Comparison of ENCODE assay signal across 1 cellular context in genomic region chr17:12973496-12974318, GRCh38.
TF ChIP-seq lines count a peak whose summit lies in the region.

No MANE protein-coding gene starts in this region.

TF ChIP-seq in H1, 55 proteins besides CTCF, POLR2A, EP300 and RAD21:
- no peak for TF ChIP-seq GABPA (IDR thresholded peaks at IDR 0.05; ENCODE audit: borderline replicate concordance, insufficient read depth, low read length)
- TF ChIP-seq GTF2F1 (IDR thresholded peaks at IDR 0.05; ENCODE audit: borderline replicate concordance, low read depth, low read length): no peak
- no peak for TF ChIP-seq SRF (IDR thresholded peaks at IDR 0.05; ENCODE audit: low read depth, low read length)
- peak; percentile 61 for TF ChIP-seq ASH2L (IDR thresholded peaks at IDR 0.05; ENCODE audit: low read length)
- no peak for TF ChIP-seq MAX (IDR thresholded peaks at IDR 0.05)
- TF ChIP-seq RFX5 (IDR thresholded peaks at IDR 0.05; ENCODE audit: borderline replicate concordance, low read depth, low read length): no peak
- TF ChIP-seq RNF2 (IDR thresholded peaks at IDR 0.05; ENCODE audit: borderline replicate concordance, low read depth, low read length, missing control alignments, poor library complexity, severe bottlenecking): peak; percentile 33
- no peak for TF ChIP-seq SAP30 (IDR thresholded peaks at IDR 0.05; ENCODE audit: insufficient read depth, insufficient replicate concordance, low read length)
- TF ChIP-seq HDAC2 (IDR thresholded peaks at IDR 0.05; ENCODE audit: borderline replicate concordance in 1 of 2, low read depth in 2 of 2, low read length in 2 of 2): 0 out of 4 replicates have a peak, but pooled peaks of 1 of the 2 experiments have one; percentile 50
- TF ChIP-seq POLR2AphosphoS5 (IDR thresholded peaks at IDR 0.05; ENCODE audit: low read depth, low read length): no peak
- TF ChIP-seq CHD7 (IDR thresholded peaks at IDR 0.05; ENCODE audit: insufficient replicate concordance, low read length): no peak
- TF ChIP-seq BCL11A (IDR thresholded peaks at IDR 0.05; ENCODE audit: low read depth in 2 of 2, low read length in 2 of 2): no peak
- TF ChIP-seq TAF7 (optimal IDR thresholded peaks at IDR 0.05; ENCODE audit: borderline replicate concordance, low read depth, low read length): no peak
- TF ChIP-seq TAF1 (IDR thresholded peaks at IDR 0.05; ENCODE audit: low read depth, low read length): no peak
- no peak for TF ChIP-seq ZNF274 (IDR thresholded peaks at IDR 0.05; ENCODE audit: borderline replicate concordance, extremely low read depth, low read length)
- no peak for TF ChIP-seq EGR1 (IDR thresholded peaks at IDR 0.05; ENCODE audit: borderline replicate concordance, low read depth, low read length)
- TF ChIP-seq CHD2 (IDR thresholded peaks at IDR 0.05; ENCODE audit: low read length): no peak
- TF ChIP-seq NANOG (IDR thresholded peaks at IDR 0.05; ENCODE audit: insufficient read depth, low read depth, low read length, poor library complexity, severe bottlenecking): no peak
